19 cellular contexts compared by ENCODE assay signal in the genomic region with DNA sequence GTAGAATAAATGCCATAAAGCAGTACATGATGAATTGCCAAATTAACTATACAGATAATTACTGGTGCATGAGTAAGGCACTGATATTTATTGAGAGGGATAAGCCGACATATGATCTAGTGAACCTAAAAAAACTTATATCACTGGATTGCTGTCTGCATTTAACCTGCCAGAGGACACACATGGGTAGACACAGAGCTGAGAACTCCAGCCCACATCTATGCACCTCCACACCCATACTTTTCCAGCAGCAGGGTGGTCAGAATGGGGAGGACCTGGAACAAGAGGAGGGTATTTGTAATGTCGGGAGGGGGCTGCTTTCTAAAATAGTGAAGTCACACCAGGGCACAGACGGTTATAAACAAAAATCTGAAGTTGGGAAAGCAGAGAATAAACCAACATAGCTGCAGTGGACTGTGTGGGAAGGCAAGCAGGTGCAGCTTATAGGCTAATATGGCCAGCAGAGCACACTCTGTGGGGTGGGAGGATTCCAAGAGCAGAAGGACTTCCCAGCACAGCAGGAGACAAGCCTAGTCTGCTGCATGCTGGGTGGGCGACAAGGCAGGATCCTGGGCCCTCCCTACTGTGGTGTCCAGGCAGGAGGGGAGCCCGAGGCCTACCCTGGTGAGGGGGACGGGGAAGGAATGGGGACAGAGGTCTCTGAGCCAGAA.
"Had no signal": no experiment of that assay in that cellular context is flagged by ENCODE, and none has a peak within 500 bp of the region (broad histone marks: within the 10 kb centered on the region; RNA-seq: fewer than 3 reads in every experiment).

No MANE protein-coding gene starts in this region.

- ATAC-seq: activated CD8-positive, alpha-beta T cell treated with anti-CD3 and anti-CD28 coated beads, Interleukin-2, amount 10 ng/mL, durations not matched to agents 7 days and 5 days; gastroesophageal sphincter; naive thymus-derived CD4-positive, alpha-beta T cell had no signal

- H3K27ac ChIP-seq: cardiac muscle cell, gastroesophageal sphincter, heart left ventricle, sigmoid colon, thyroid gland had no signal

- H3K27ac Mint-ChIP-seq: activated CD4-positive, alpha-beta T cell treated with anti-CD3 and anti-CD28 coated beads, Interleukin-2, amount 10 ng/mL, durations not matched to agents 7 days and 5 days; activated CD8-positive, alpha-beta T cell treated with anti-CD3 and anti-CD28 coated beads, Interleukin-2, amount 10 ng/mL, durations not matched to agents 7 days and 5 days had no signal

- H3K4me3 Mint-ChIP-seq: activated CD4-positive, alpha-beta T cell treated with anti-CD3 and anti-CD28 coated beads, Interleukin-2, amount 10 ng/mL, durations not matched to agents 7 days and 5 days; activated CD8-positive, alpha-beta T cell treated with anti-CD3 and anti-CD28 coated beads, Interleukin-2, amount 10 ng/mL, durations not matched to agents 7 days and 5 days had no signal

- H3K9me3 Mint-ChIP-seq: activated CD4-positive, alpha-beta T cell treated with anti-CD3 and anti-CD28 coated beads, Interleukin-2, amount 10 ng/mL, durations not matched to agents 7 days and 5 days had no signal

- H3K9me3 ChIP-seq: gastroesophageal sphincter, heart left ventricle, sigmoid colon, SK-N-SH, thyroid gland had no signal

- H3K4me3 ChIP-seq: cardiac muscle cell, gastroesophageal sphincter, heart left ventricle, sigmoid colon, thyroid gland had no signal

- DNase-seq: activated CD4-positive, alpha-beta T cell treated with anti-CD3 and anti-CD28 coated beads, Interleukin-2, amount 10 ng/mL, durations not matched to agents 7 days and 5 days; activated CD4-positive, CD25-positive, alpha-beta regulatory T cell; activated CD8-positive, alpha-beta memory T cell treated with anti-CD3 and anti-CD28 coated beads, Interleukin-2, amount 50 U/mL, for 48 hours; activated CD8-positive, alpha-beta T cell treated with anti-CD3 and anti-CD28 coated beads, Interleukin-2, amount 10 ng/mL, durations not matched to agents 7 days and 5 days; activated effector memory CD4-positive, alpha-beta T cell treated with Interleukin-2 at 50 U/mL for 16 hours; activated naive CD4-positive, alpha-beta T cell treated with anti-CD3 and anti-CD28 coated beads, Interleukin-2, amount 50 U/mL, for 16 hours; activated T-cell treated with anti-CD3 and anti-CD28 coated beads, Interleukin-2, amount 50 U/mL, for 48 hours; amniotic stem cell; heart left ventricle; mesenchymal stem cell; naive thymus-derived CD4-positive, alpha-beta T cell; sigmoid colon; SK-N-SH; stimulated activated CD4-positive, alpha-beta T cell treated with anti-CD3 and anti-CD28 coated beads, Interleukin-4, amount 100 ng/mL, for 24 hours; stimulated activated naive CD4-positive, alpha-beta T cell; T-helper 9 cell; thyroid gland had no signal

- H3K27me3 Mint-ChIP-seq: activated CD4-positive, alpha-beta T cell treated with anti-CD3 and anti-CD28 coated beads, Interleukin-2, amount 10 ng/mL, durations not matched to agents 7 days and 5 days; naive thymus-derived CD4-positive, alpha-beta T cell had no signal

- H3K36me3 ChIP-seq: cardiac muscle cell, gastroesophageal sphincter, heart left ventricle, sigmoid colon, thyroid gland had no signal

- H3K27me3 ChIP-seq: cardiac muscle cell, gastroesophageal sphincter, heart left ventricle, sigmoid colon, thyroid gland had no signal
